ENCODE assay signal across 21 cellular contexts in the genomic region with DNA sequence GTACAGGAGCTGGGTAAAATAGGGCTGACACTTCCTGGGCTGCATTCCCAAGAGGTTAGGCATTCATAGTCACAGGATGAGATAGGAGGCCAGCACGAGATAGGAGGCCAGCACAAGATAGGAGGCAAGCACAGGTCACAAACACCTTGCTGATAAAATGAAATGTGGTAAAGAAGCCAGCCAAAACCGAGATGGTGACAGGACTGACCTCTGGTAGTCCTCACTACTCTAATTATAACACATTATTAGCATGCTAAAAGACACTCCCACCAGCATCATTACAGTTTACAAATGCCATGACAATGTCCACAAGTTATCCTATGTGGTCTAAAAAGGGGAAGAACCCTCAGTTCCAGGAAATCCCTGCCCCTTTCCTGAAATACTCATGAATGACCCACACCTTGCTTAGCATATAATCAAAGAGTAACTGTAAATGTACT. TPM values are rescaled to one million over a fixed set of nuclear protein-coding genes. Genes with fewer than 3 reads are reported as not detected.
DNase-seq lines count a peak whose midpoint lies in the region; ATAC-seq and TF ChIP-seq lines count a peak whose summit lies in the region.
"Had no signal": no experiment of that assay in that cellular context is flagged by ENCODE, and none has a peak within 500 bp of the region (broad histone marks: within the 10 kb centered on the region; RNA-seq: fewer than 3 reads in every experiment).

No MANE protein-coding gene starts in this region.

- H3K36me3 Mint-ChIP-seq in endodermal cell (ENCODE audit: low read depth): peaks cover 6% of the 10 kb centered on the region
- no peaks in the 10 kb centered on the region for H3K36me3 Mint-ChIP-seq in natural killer cell treated with Interleukin-12 subunit alpha and Interleukin-12 subunit beta and Interleukin-15 and Interleukin-18, amount 100 ng/mL, for 72 hours
- H3K36me3 Mint-ChIP-seq: CD14-positive monocyte; natural killer cell; stimulated activated memory B cell treated with anti-CD40 and anti-IgM and Interleukin-4, amounts not matched to agents 10 μg/mL and 1 μg/mL and 100 μg/mL, for 72 hours had no signal

- CTCF ChIA-PET in RWPE1 (lab: Yijun Ruan, JAX): no interaction called here

- 71 to 74% methylated on average over 1 to 2 of the region's 2 CpGs for WGBS in endodermal cell (ENCODE audit: insufficient coverage in 1 of 2, insufficient read length in 1 of 2), 2 experiments

- intact Hi-C loops in lower lobe of right lung (cut with DNase I): no loop called here

- H3K36me3 ChIP-seq in endodermal cell (ENCODE audit: control insufficient read depth, insufficient read depth, low read length) (no peaks in the 10 kb centered on the region), lower lobe of right lung (no peaks in the 10 kb centered on the region)
- H3K36me3 ChIP-seq: prostate gland, tibial nerve had no signal

- no peak overlapping the region for H3K9ac ChIP-seq in endodermal cell (ENCODE audit: extremely low read depth, low read length, poor library complexity, severe bottlenecking)

- POLR2A ChIA-PET in RWPE1 (lab: Yijun Ruan, JAX; ENCODE audit: low non-redundant PET): no interaction called here

- H3K9me3 ChIP-seq in endodermal cell (ENCODE audit: control insufficient read depth, low read length) (peaks cover 23% of the 10 kb centered on the region), lower lobe of right lung (no peaks in the 10 kb centered on the region)
- H3K9me3 ChIP-seq: prostate gland, tibial nerve had no signal

- H3K4me3 ChIP-seq in endodermal cell (ENCODE audit: low read length) (peak overlapping the region; percentile 53), lower lobe of right lung (no peak overlapping the region)
- H3K4me3 ChIP-seq: prostate gland, tibial nerve had no signal

- H3K27ac ChIP-seq in endodermal cell (ENCODE audit: low read depth, low read length) (no peak overlapping the region), lower lobe of right lung (no peak overlapping the region), RWPE1 (no peak overlapping the region)
- H3K27ac ChIP-seq: prostate gland, tibial nerve had no signal

- no peak overlapping the region for H3K4me3 Mint-ChIP-seq in endodermal cell
- no peak overlapping the region for H3K4me3 Mint-ChIP-seq in natural killer cell treated with Interleukin-12 subunit alpha and Interleukin-12 subunit beta and Interleukin-15 and Interleukin-18, amount 100 ng/mL, for 72 hours
- H3K4me3 Mint-ChIP-seq: CD14-positive monocyte; natural killer cell; stimulated activated memory B cell treated with anti-CD40 and anti-IgM and Interleukin-4, amounts not matched to agents 10 μg/mL and 1 μg/mL and 100 μg/mL, for 72 hours had no signal

- peaks cover 17% of the 10 kb centered on the region for H3K9me3 Mint-ChIP-seq in endodermal cell
- no peaks in the 10 kb centered on the region for H3K9me3 Mint-ChIP-seq in natural killer cell treated with Interleukin-12 subunit alpha and Interleukin-12 subunit beta and Interleukin-15 and Interleukin-18, amount 100 ng/mL, for 72 hours

- peaks cover 3% of the 10 kb centered on the region for H3K27me3 Mint-ChIP-seq in endodermal cell (ENCODE audit: insufficient read depth)
- H3K27me3 Mint-ChIP-seq in natural killer cell treated with Interleukin-12 subunit alpha and Interleukin-12 subunit beta and Interleukin-15 and Interleukin-18, amount 100 ng/mL, for 72 hours: peaks cover 6 to 35% of the 10 kb centered on the region in 2 donors

- DNase-seq in CD1c-positive myeloid dendritic cell (ENCODE audit: extremely low spot score) (peak; percentile 82), MV-4-11 (lab: John Stamatoyannopoulos, UW) (peak; percentile 93), endodermal cell (no peak), lower lobe of right lung (no peak), RWPE1 (ENCODE audit: low spot score) (no peak)
- DNase-seq in activated CD4-positive, CD25-positive, alpha-beta regulatory T cell (lab: John Stamatoyannopoulos, UW): no peak
- no peak for DNase-seq in natural killer cell treated with Interleukin-12 subunit alpha and Interleukin-12 subunit beta and Interleukin-15 and Interleukin-18, amount 100 ng/mL, for 72 hours (ENCODE audit: low spot score)
- DNase-seq: aorta; DMS79; Kasumi-1; natural killer cell; NCI-H1436 treated with DMSO at 0.1 percent for 48 hours; NCI-H2227 treated with DMSO at 0.1 percent for 48 hours; NK-92 treated with Interleukin-12 subunit alpha and Interleukin-12 subunit beta, amount 100 ng/mL, for 24 hours had no signal

- H3K27ac Mint-ChIP-seq in endodermal cell: no peak overlapping the region
- no peak overlapping the region for H3K27ac Mint-ChIP-seq in natural killer cell treated with Interleukin-12 subunit alpha and Interleukin-12 subunit beta and Interleukin-15 and Interleukin-18, amount 100 ng/mL, for 72 hours
- H3K27ac Mint-ChIP-seq: natural killer cell; stimulated activated memory B cell treated with anti-CD40 and anti-IgM and Interleukin-4, amounts not matched to agents 10 μg/mL and 1 μg/mL and 100 μg/mL, for 72 hours had no signal

- H3K27me3 ChIP-seq in endodermal cell (ENCODE audit: control insufficient read depth, insufficient read depth, low read length, poor library complexity, severe bottlenecking): no peaks in the 10 kb centered on the region
- H3K27me3 ChIP-seq in lower lobe of right lung (ENCODE audit: low read depth): no peaks in the 10 kb centered on the region
- H3K27me3 ChIP-seq: tibial nerve had no signal

- TF ChIP-seq CTCF in endodermal cell (conservative IDR thresholded peaks at IDR 0.05): no peak
- no peak for TF ChIP-seq CTCF in lower lobe of right lung (IDR thresholded peaks at IDR 0.05)
- TF ChIP-seq CTCF in RWPE1 (conservative IDR thresholded peaks at IDR 0.05; ENCODE audit: low read depth): no peak

- H3K4me1 ChIP-seq in endodermal cell (ENCODE audit: control insufficient read depth, insufficient read depth, low read length): no peaks in the 10 kb centered on the region
- H3K4me1 ChIP-seq in lower lobe of right lung: peaks cover 12% of the 10 kb centered on the region
- H3K4me1 ChIP-seq: prostate gland, tibial nerve had no signal

- ATAC-seq in lower lobe of right lung: peak; percentile 38 to 60
- no peak for ATAC-seq in HG03460 (IDR thresholded peaks at IDR 0.05; ENCODE audit: unreplicated experiment)
- ATAC-seq in natural killer cell treated with Interleukin-12 subunit alpha and Interleukin-12 subunit beta and Interleukin-15 and Interleukin-18, amount 100 ng/mL, for 72 hours: no peak
- ATAC-seq: activated CD4-positive, CD25-positive, alpha-beta regulatory T cell treated with anti-CD3 and anti-CD28 coated beads, Interleukin-2, amount 50 U/mL, for 24 hours; natural killer cell; stimulated activated memory B cell treated with anti-CD40 and anti-IgM and Interleukin-4, amounts not matched to agents 10 μg/mL and 1 μg/mL and 100 μg/mL, for 72 hours had no signal

- H3K4me1 Mint-ChIP-seq in endodermal cell: peaks cover 36% of the 10 kb centered on the region
- H3K4me1 Mint-ChIP-seq in natural killer cell treated with Interleukin-12 subunit alpha and Interleukin-12 subunit beta and Interleukin-15 and Interleukin-18, amount 100 ng/mL, for 72 hours (ENCODE audit: low read depth in 2 of 2): peaks cover 13 to 14% of the 10 kb centered on the region in 2 donors
- H3K4me1 Mint-ChIP-seq: stimulated activated memory B cell treated with anti-CD40 and anti-IgM and Interleukin-4, amounts not matched to agents 10 μg/mL and 1 μg/mL and 100 μg/mL, for 72 hours had no signal

RNA-seq across cellular contexts. Expression of a gene that starts 20.9 kb away (rescaled TPM):
- total RNA-seq in endodermal cell: not detected
- polyA plus RNA-seq in endodermal cell (2013, experiment 1 of 2): not detected
- not detected for polyA plus RNA-seq in endodermal cell (2013, experiment 2 of 2)
- total RNA-seq in lower lobe of right lung: not detected
- not detected for total RNA-seq in natural killer cell treated with Interleukin-12 subunit alpha and Interleukin-12 subunit beta and Interleukin-15 and Interleukin-18, amount 100 ng/mL, for 72 hours
- total RNA-seq: aorta; natural killer cell; prostate gland; T-helper 1 cell treated with Interleukin-12 subunit alpha and Interleukin-12 subunit beta and Interleukin-4 antibody, amounts not matched to agents 30 ng/mL and 1 ng/mL, for 36 hours; tibial nerve had no signal

RNA-seq across cellular contexts. Expression of a gene that starts 51.2 kb away (rescaled TPM):
- total RNA-seq in endodermal cell (10 to 100 TPM; 21.2 to 31.6 TPM), lower lobe of right lung (35.0 TPM)
- 18.2 TPM for polyA plus RNA-seq in endodermal cell (2013, experiment 1 of 2)
- 17.4 TPM for polyA plus RNA-seq in endodermal cell (2013, experiment 2 of 2)
- total RNA-seq in natural killer cell treated with Interleukin-12 subunit alpha and Interleukin-12 subunit beta and Interleukin-15 and Interleukin-18, amount 100 ng/mL, for 72 hours: 10 to 100 TPM; 11.7 to 20.3 TPM

Comparison
In these comparisons a context has a peak if more than half of its experiments do, and no peak if none do; other contexts are left out.
1. DNase-seq: peak in CD1c-positive myeloid dendritic cell (single experiment) and MV-4-11 (single experiment); none in endodermal cell (single experiment), lower lobe of right lung (single experiment), activated CD4-positive, CD25-positive, alpha-beta regulatory T cell (0 of 4), RWPE1 (single experiment) and natural killer cell treated with Interleukin-12 subunit alpha and Interleukin-12 subunit beta and Interleukin-15 and Interleukin-18, amount 100 ng/mL, for 72 hours (single experiment).
2. ATAC-seq: peak in lower lobe of right lung (2 of 2); none in HG03460 (single experiment) and natural killer cell treated with Interleukin-12 subunit alpha and Interleukin-12 subunit beta and Interleukin-15 and Interleukin-18, amount 100 ng/mL, for 72 hours (0 of 2).